Comparison of ENCODE assay signal across 12 cellular contexts in genomic region chr4:25863906-25864418, GRCh38. TPM values are rescaled to one million over a fixed set of nuclear protein-coding genes. Genes with fewer than 3 reads are reported as not detected.
DNase-seq lines count a peak whose midpoint lies in the region; ATAC-seq and TF ChIP-seq lines count a peak whose summit lies in the region.
"Had no signal": no experiment of that assay in that cellular context is flagged by ENCODE, and none has a peak within 500 bp of the region (broad histone marks: within the 10 kb centered on the region; RNA-seq: fewer than 3 reads in every experiment).

No MANE protein-coding gene starts in this region.

- H3K36me3 Mint-ChIP-seq in activated naive CD4-positive, alpha-beta T cell treated with anti-CD3 and anti-CD28 coated beads for 36 hours (ENCODE audit: low read depth) = peaks cover 3% of the 10 kb centered on the region
- peaks cover 32% of the 10 kb centered on the region for H3K36me3 Mint-ChIP-seq in activated T-helper 17 cell treated with anti-CD3 and anti-CD28 coated beads, Interleukin-2, amount 50 U/mL, for 72 hours (ENCODE audit: low read depth)

- WGBS in thyroid gland, 2 donors = 77 to 85% methylated on average over 16 to 29 of the region's 29 CpGs

- intact Hi-C loops in activated naive CD4-positive, alpha-beta T cell treated with anti-CD3 and anti-CD28 coated beads for 36 hours (cut with micrococcal nuclease) = loop anchor here (1.0 to 5.0 kb wide), 8 partner anchors 213 to 1138 kb away; partner anchors contain the start of genes ANAPC4, PI4K2B and ZCCHC4
- intact Hi-C loops in thyroid gland (cut with DNase I) = no loop called here

- no peak overlapping the region for H3K4me3 ChIP-seq in thyroid gland (replicated peaks in 1 of 3)

- H3K27me3 ChIP-seq in thyroid gland = no peaks in the 10 kb centered on the region

- CTCF ChIA-PET in activated naive CD4-positive, alpha-beta T cell treated with anti-CD3 and anti-CD28 coated beads for 36 hours (lab: Charles Lee) = interaction anchor here (1.4 kb wide), 1 partner anchor 9 kb away, joined by 3 read pairs; no protein-coding TSS in a partner anchor

- ATAC-seq in activated T-helper 17 cell treated with anti-CD3 and anti-CD28 coated beads, Interleukin-2, amount 50 U/mL, for 72 hours (replicated peaks) = no peak
- no peak for ATAC-seq in GM21825 (IDR thresholded peaks at IDR 0.05; ENCODE audit: unreplicated experiment)

- H3K27me3 Mint-ChIP-seq in activated naive CD4-positive, alpha-beta T cell treated with anti-CD3 and anti-CD28 coated beads for 36 hours (ENCODE audit: low read depth) = no peaks in the 10 kb centered on the region
- H3K27me3 Mint-ChIP-seq in activated T-helper 17 cell treated with anti-CD3 and anti-CD28 coated beads, Interleukin-2, amount 50 U/mL, for 72 hours = no peaks in the 10 kb centered on the region

- H3K9me3 Mint-ChIP-seq in activated naive CD4-positive, alpha-beta T cell treated with anti-CD3 and anti-CD28 coated beads for 36 hours = no peaks in the 10 kb centered on the region
- no peaks in the 10 kb centered on the region for H3K9me3 Mint-ChIP-seq in activated T-helper 17 cell treated with anti-CD3 and anti-CD28 coated beads, Interleukin-2, amount 50 U/mL, for 72 hours

- no peak for DNase-seq in activated naive CD4-positive, alpha-beta T cell treated with anti-CD3 and anti-CD28 coated beads for 36 hours
- DNase-seq in activated naive CD4-positive, alpha-beta T cell treated with Interleukin-2 at 50 U/mL for 16 hours = no peak
- peak; percentile 34 for DNase-seq in left kidney (ENCODE audit: low read depth, low spot score)
- DNase-seq in thyroid gland = no peak
- DNase-seq in NCI-H2081 (lab: John Stamatoyannopoulos, UW) = no peak
- no peak for DNase-seq in NCI-H2081 treated with DMSO at 0.1 percent for 48 hours (lab: John Stamatoyannopoulos, UW)
- DNase-seq: BE2C, HCEC 1CT, NCI-H187 treated with DMSO at 0.1 percent for 48 hours had no signal

- TF ChIP-seq CTCF in thyroid gland (IDR thresholded peaks at IDR 0.05) = no peak

- H3K27ac ChIP-seq in thyroid gland = peak overlapping the region in 2 of 3 donors; percentile 50 to 63
- H3K27ac ChIP-seq: esophagus muscularis mucosa had no signal

- TF ChIP-seq POLR2A in thyroid gland (IDR thresholded peaks at IDR 0.05) = no peak

- H3K36me3 ChIP-seq in thyroid gland = no peaks in the 10 kb centered on the region
- H3K36me3 ChIP-seq: BE2C, esophagus muscularis mucosa had no signal

- peaks cover 0 to 17% of the 10 kb centered on the region in 2 donors for H3K4me1 ChIP-seq in thyroid gland
- H3K4me1 ChIP-seq: BE2C had no signal

- no peaks in the 10 kb centered on the region for H3K9me3 ChIP-seq in thyroid gland
- H3K9me3 ChIP-seq: BE2C, esophagus muscularis mucosa had no signal

- H3K27ac Mint-ChIP-seq in activated naive CD4-positive, alpha-beta T cell treated with anti-CD3 and anti-CD28 coated beads for 36 hours = no peak overlapping the region
- peak overlapping the region; percentile 62 for H3K27ac Mint-ChIP-seq in activated T-helper 17 cell treated with anti-CD3 and anti-CD28 coated beads, Interleukin-2, amount 50 U/mL, for 72 hours

- H3K4me3 Mint-ChIP-seq in activated naive CD4-positive, alpha-beta T cell treated with anti-CD3 and anti-CD28 coated beads for 36 hours = peak overlapping the region; percentile 70
- peak overlapping the region; percentile 64 for H3K4me3 Mint-ChIP-seq in activated T-helper 17 cell treated with anti-CD3 and anti-CD28 coated beads, Interleukin-2, amount 50 U/mL, for 72 hours

- H3K4me1 Mint-ChIP-seq in activated naive CD4-positive, alpha-beta T cell treated with anti-CD3 and anti-CD28 coated beads for 36 hours (ENCODE audit: low read depth) = peaks cover 29% of the 10 kb centered on the region
- peaks cover 25% of the 10 kb centered on the region for H3K4me1 Mint-ChIP-seq in activated T-helper 17 cell treated with anti-CD3 and anti-CD28 coated beads, Interleukin-2, amount 50 U/mL, for 72 hours

RNA-seq across cellular contexts. Expression of gene SEL1L3, which starts 1.2 kb away (rescaled TPM):
- total RNA-seq in activated naive CD4-positive, alpha-beta T cell treated with anti-CD3 and anti-CD28 coated beads for 36 hours = 10 to 100 TPM; 32.3 to 38.2 TPM
- 10 to 100 TPM; 39.7 to 70.3 TPM for total RNA-seq in activated T-helper 17 cell treated with anti-CD3 and anti-CD28 coated beads, Interleukin-2, amount 50 U/mL, for 72 hours
- total RNA-seq in thyroid gland = 10 to 100 TPM; 18.5 to 81.4 (median 32.4) TPM

RNA-seq across cellular contexts. Expression of gene SMIM20, which starts 50.1 kb away (rescaled TPM):
- 10 to 100 TPM; 28.1 to 33.2 TPM for total RNA-seq in activated naive CD4-positive, alpha-beta T cell treated with anti-CD3 and anti-CD28 coated beads for 36 hours
- total RNA-seq in activated T-helper 17 cell treated with anti-CD3 and anti-CD28 coated beads, Interleukin-2, amount 50 U/mL, for 72 hours = 10 to 100 TPM; 21.8 to 33.7 TPM
- 10 to 100 TPM; 23.0 to 53.2 (median 34.6) TPM for total RNA-seq in thyroid gland
